1 cellular context compared by ENCODE assay signal in genomic region chr20:54123587-54124180, GRCh38.
TF ChIP-seq lines count a peak whose summit lies in the region.

No MANE protein-coding gene starts in this region.

TF ChIP-seq in HepG2, 621 proteins besides CTCF, POLR2A, EP300 and RAD21 (continued from another document and continues in another):
- no peak for TF ChIP-seq RNF219 (CRISPR knock-in tag; IDR thresholded peaks at IDR 0.05)
- TF ChIP-seq ZNF34 (CRISPR knock-in tag; IDR thresholded peaks at IDR 0.05; ENCODE audit: borderline replicate concordance), result no peak
- TF ChIP-seq, protein P1, sequence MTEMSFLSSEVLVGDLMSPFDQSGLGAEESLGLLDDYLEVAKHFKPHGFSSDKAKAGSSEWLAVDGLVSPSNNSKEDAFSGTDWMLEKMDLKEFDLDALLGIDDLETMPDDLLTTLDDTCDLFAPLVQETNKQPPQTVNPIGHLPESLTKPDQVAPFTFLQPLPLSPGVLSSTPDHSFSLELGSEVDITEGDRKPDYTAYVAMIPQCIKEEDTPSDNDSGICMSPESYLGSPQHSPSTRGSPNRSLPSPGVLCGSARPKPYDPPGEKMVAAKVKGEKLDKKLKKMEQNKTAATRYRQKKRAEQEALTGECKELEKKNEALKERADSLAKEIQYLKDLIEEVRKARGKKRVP (CRISPR knock-in tag; IDR thresholded peaks at IDR 0.05), result peak in 1 of 2 experiments; percentile 39; a peak in 2 of 4 replicates
- TF ChIP-seq ZSCAN20 (CRISPR knock-in tag; IDR thresholded peaks at IDR 0.05; ENCODE audit: borderline replicate concordance), result peak; percentile 73; the same call in 1 of the 2 replicates
- no peak; the same call in 1 of the 2 replicates for TF ChIP-seq ZNF660 (CRISPR knock-in tag; IDR thresholded peaks at IDR 0.05; ENCODE audit: borderline replicate concordance, low read depth)
- peak; percentile 81; the same call in 1 of the 2 replicates for TF ChIP-seq TP53 (CRISPR knock-in tag; conservative IDR thresholded peaks at IDR 0.05)
- TF ChIP-seq, protein P2, sequence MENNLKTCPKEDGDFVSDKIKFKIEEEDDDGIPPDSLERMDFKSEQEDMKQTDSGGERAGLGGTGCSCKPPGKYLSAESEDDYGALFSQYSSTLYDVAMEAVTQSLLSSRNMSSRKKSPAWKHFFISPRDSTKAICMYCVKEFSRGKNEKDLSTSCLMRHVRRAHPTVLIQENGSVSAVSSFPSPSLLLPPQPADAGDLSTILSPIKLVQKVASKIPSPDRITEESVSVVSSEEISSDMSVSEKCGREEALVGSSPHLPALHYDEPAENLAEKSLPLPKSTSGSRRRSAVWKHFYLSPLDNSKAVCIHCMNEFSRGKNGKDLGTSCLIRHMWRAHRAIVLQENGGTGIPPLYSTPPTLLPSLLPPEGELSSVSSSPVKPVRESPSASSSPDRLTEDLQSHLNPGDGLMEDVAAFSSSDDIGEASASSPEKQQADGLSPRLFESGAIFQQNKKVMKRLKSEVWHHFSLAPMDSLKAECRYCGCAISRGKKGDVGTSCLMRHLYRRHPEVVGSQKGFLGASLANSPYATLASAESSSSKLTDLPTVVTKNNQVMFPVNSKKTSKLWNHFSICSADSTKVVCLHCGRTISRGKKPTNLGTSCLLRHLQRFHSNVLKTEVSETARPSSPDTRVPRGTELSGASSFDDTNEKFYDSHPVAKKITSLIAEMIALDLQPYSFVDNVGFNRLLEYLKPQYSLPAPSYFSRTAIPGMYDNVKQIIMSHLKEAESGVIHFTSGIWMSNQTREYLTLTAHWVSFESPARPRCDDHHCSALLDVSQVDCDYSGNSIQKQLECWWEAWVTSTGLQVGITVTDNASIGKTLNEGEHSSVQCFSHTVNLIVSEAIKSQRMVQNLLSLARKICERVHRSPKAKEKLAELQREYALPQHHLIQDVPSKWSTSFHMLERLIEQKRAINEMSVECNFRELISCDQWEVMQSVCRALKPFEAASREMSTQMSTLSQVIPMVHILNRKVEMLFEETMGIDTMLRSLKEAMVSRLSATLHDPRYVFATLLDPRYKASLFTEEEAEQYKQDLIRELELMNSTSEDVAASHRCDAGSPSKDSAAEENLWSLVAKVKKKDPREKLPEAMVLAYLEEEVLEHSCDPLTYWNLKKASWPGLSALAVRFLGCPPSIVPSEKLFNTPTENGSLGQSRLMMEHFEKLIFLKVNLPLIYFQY (CRISPR knock-in tag; IDR thresholded peaks at IDR 0.05; ENCODE audit: borderline replicate concordance), result peak; percentile 91
- peak; percentile 92 for TF ChIP-seq KDM2A (CRISPR knock-in tag; IDR thresholded peaks at IDR 0.05; ENCODE audit: borderline replicate concordance, low read depth)
- TF ChIP-seq, protein P3, sequence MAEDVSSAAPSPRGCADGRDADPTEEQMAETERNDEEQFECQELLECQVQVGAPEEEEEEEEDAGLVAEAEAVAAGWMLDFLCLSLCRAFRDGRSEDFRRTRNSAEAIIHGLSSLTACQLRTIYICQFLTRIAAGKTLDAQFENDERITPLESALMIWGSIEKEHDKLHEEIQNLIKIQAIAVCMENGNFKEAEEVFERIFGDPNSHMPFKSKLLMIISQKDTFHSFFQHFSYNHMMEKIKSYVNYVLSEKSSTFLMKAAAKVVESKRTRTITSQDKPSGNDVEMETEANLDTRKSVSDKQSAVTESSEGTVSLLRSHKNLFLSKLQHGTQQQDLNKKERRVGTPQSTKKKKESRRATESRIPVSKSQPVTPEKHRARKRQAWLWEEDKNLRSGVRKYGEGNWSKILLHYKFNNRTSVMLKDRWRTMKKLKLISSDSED (CRISPR knock-in tag; IDR thresholded peaks at IDR 0.05), result no peak
- TF ChIP-seq SNAPC2 (CRISPR knock-in tag; IDR thresholded peaks at IDR 0.05), result peak; percentile 81; the same call in 1 of the 2 replicates
- no peak for TF ChIP-seq ZNF354B (CRISPR knock-in tag; IDR thresholded peaks at IDR 0.05)
- TF ChIP-seq HDAC1 (CRISPR knock-in tag; IDR thresholded peaks at IDR 0.05), result peak; percentile 97
- peak; percentile 97 for TF ChIP-seq ZNF331 (CRISPR knock-in tag; IDR thresholded peaks at IDR 0.05)
- TF ChIP-seq NBN (conservative IDR thresholded peaks at IDR 0.05), result no peak
- TF ChIP-seq ZNF580 (CRISPR knock-in tag; IDR thresholded peaks at IDR 0.05; ENCODE audit: borderline replicate concordance, low read depth), result peak; percentile 97; the same call in 1 of the 2 replicates
- peak; percentile 87 for TF ChIP-seq KDM1A (CRISPR knock-in tag; IDR thresholded peaks at IDR 0.05)
- TF ChIP-seq SMARCC2 (IDR thresholded peaks at IDR 0.05), result peak; percentile 61; the same call in 1 of the 2 replicates
- peak; percentile 18; the same call in 1 of the 2 replicates for TF ChIP-seq ZNF329 (CRISPR knock-in tag; IDR thresholded peaks at IDR 0.05; ENCODE audit: low read depth)
- peak; percentile 98 for TF ChIP-seq IRF2 (CRISPR knock-in tag; IDR thresholded peaks at IDR 0.05)
- peak; percentile 83; the same call in 1 of the 2 replicates for TF ChIP-seq MAZ (IDR thresholded peaks at IDR 0.05; ENCODE audit: borderline replicate concordance, low read depth, low read length)
- TF ChIP-seq MAZ (CRISPR knock-in tag; IDR thresholded peaks at IDR 0.05; ENCODE audit: low read depth), result peak; percentile 59; the same call in 1 of the 2 replicates
- no peak for TF ChIP-seq CCAR2 (optimal IDR thresholded peaks at IDR 0.05; ENCODE audit: low read depth, low read length)
- TF ChIP-seq CEBPB (IDR thresholded peaks at IDR 0.05; ENCODE audit: borderline replicate concordance, low read depth, low read length), result peak; percentile 87
- peak; percentile 33; the same call in 1 of the 2 replicates for TF ChIP-seq ARHGAP35 (CRISPR knock-in tag; IDR thresholded peaks at IDR 0.05; ENCODE audit: borderline replicate concordance)
- no peak for TF ChIP-seq ZFP36 (IDR thresholded peaks at IDR 0.05; ENCODE audit: borderline replicate concordance, low read depth, low read length, partially characterized antibody)
- TF ChIP-seq FOXK2 (IDR thresholded peaks at IDR 0.05), result peak; percentile 96
- TF ChIP-seq POGK (CRISPR knock-in tag; conservative IDR thresholded peaks at IDR 0.05), result no peak; the same call in none of the 2 replicates
- peak; percentile 99 for TF ChIP-seq HIC2 (CRISPR knock-in tag; IDR thresholded peaks at IDR 0.05; ENCODE audit: low read depth)
- TF ChIP-seq ZMYM2 (CRISPR knock-in tag; IDR thresholded peaks at IDR 0.05), result peak; percentile 72
- no peak for TF ChIP-seq ZNF207 (IDR thresholded peaks at IDR 0.05; ENCODE audit: borderline replicate concordance)
- peak; percentile 60 to 78 for TF ChIP-seq HMGXB4 (CRISPR knock-in tag; IDR thresholded peaks at IDR 0.05; ENCODE audit: borderline replicate concordance in 1 of 2, low read depth in 1 of 2)
- peak; percentile 68 for TF ChIP-seq ZNF142 (CRISPR knock-in tag; IDR thresholded peaks at IDR 0.05)
- TF ChIP-seq ZNF788 (CRISPR knock-in tag; IDR thresholded peaks at IDR 0.05; ENCODE audit: borderline replicate concordance), result peak; percentile 83; the same call in 1 of the 2 replicates
- no peak for TF ChIP-seq SUZ12 (IDR thresholded peaks at IDR 0.05; ENCODE audit: low read depth, low read length)
- no peak for TF ChIP-seq SP1 (IDR thresholded peaks at IDR 0.05)
- peak; percentile 48; the same call in 1 of the 2 replicates for TF ChIP-seq SP1 (CRISPR knock-in tag; IDR thresholded peaks at IDR 0.05)
- peak; percentile 94 for TF ChIP-seq HOXA3 (CRISPR knock-in tag; IDR thresholded peaks at IDR 0.05)
- no peak for TF ChIP-seq ZNF672 (CRISPR knock-in tag; IDR thresholded peaks at IDR 0.05)
- no peak for TF ChIP-seq ZFP62 (CRISPR knock-in tag; IDR thresholded peaks at IDR 0.05)
